In the genomic region with DNA sequence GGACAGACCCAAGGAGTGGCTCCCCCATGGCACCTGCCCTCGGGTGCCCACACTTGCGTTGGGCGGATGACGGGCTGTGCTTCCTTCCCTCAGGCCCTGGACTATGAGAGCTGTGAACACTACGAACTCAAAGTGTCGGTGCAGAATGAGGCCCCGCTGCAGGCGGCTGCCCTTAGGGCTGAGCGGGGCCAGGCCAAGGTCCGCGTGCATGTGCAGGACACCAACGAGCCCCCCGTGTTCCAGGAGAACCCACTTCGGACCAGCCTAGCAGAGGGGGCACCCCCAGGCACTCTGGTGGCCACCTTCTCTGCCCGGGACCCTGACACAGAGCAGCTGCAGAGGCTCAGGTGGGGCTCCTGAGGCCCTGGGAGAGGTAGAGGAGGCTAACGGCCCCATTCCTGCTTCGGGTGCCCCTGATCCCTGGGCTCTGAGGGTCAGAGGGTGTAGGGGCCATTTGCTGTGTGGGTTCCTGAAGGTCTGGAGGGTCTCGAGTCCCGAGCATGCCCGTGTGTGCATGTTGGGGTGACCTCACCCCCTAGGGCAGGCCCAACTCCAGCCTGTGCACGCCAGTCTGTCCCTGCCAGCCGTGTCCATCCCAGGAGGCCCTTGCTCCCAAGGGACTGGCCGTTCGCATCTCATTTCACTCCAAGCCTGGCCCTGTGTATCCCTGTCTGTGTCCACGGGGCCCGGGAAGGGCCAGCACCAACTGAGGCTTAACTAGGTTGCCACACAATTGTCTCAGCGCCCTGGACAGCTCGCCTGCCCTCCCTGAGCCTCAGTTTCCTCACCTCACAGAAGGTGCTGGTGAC, we compare ENCODE assay signal across 19 cellular contexts. TPM values are rescaled to one million over a fixed set of nuclear protein-coding genes. Genes with fewer than 3 reads are reported as not detected.
A peak's percentile ranks its signal among the peaks of the same experiment; 100 is the strongest.
DNase-seq lines count a peak whose midpoint lies in the region; ATAC-seq, FAIRE-seq and TF ChIP-seq lines count a peak whose summit lies in the region.
"Had no signal": no experiment of that assay in that cellular context is flagged by ENCODE, and none has a peak within 500 bp of the region (broad histone marks: within the 10 kb centered on the region; RNA-seq: fewer than 3 reads in every experiment).

No MANE protein-coding gene starts in this region.

- 60 to 69% (median 66%) methylated on average over 23 to 28 of the region's 28 CpGs for WGBS in heart left ventricle, 4 donors
- WGBS in GM12878 (ENCODE audit: insufficient coverage, insufficient replicate concordance, low lambda C conversion rate, missing lambda C conversion rate): 57% methylated on average over 26 of the region's 28 CpGs

- no peaks in the 10 kb centered on the region for H3K9me3 Mint-ChIP-seq in mesothelial cell of epicardium
- H3K9me3 Mint-ChIP-seq in natural killer cell treated with Interleukin-12 subunit alpha and Interleukin-12 subunit beta and Interleukin-15 and Interleukin-18, amount 100 ng/mL, for 72 hours: no peaks in the 10 kb centered on the region

- no peak for TF ChIP-seq EP300 in GM12878 (IDR thresholded peaks at IDR 0.05; ENCODE audit: borderline replicate concordance in 1 of 2, control insufficient read depth in 1 of 2, low read depth in 2 of 2, low read length in 2 of 2)

- H3K36me3 ChIP-seq in heart left ventricle (no peaks in the 10 kb centered on the region), GM12878 (ENCODE audit: control insufficient read depth in 2 of 2, insufficient read depth in 2 of 2, low read length in 1 of 2) (no peaks in the 10 kb centered on the region)

- H3K27ac ChIP-seq in heart left ventricle: no peak overlapping the region
- no peak overlapping the region for H3K27ac ChIP-seq in GM12878 (ENCODE audit: control insufficient read depth, insufficient read depth)
- H3K27ac ChIP-seq: epithelial cell of prostate, testis had no signal

- peaks cover 18% of the 10 kb centered on the region for H3K27me3 Mint-ChIP-seq in mesothelial cell of epicardium (ENCODE audit: low read depth)
- no peaks in the 10 kb centered on the region for H3K27me3 Mint-ChIP-seq in natural killer cell treated with Interleukin-12 subunit alpha and Interleukin-12 subunit beta and Interleukin-15 and Interleukin-18, amount 100 ng/mL, for 72 hours

- H3K4me1 ChIP-seq in heart left ventricle (peaks cover 0 to 13% (median 7%) of the 10 kb centered on the region in 12 donors), GM12878 (ENCODE audit: control insufficient read depth, insufficient read depth, low read length) (no peaks in the 10 kb centered on the region)
- H3K4me1 ChIP-seq: testis had no signal

- peak in 4 of 5 donors; percentile 13 to 58 (median 22) for DNase-seq in heart left ventricle
- DNase-seq in left ventricle myocardium superior: no peak
- DNase-seq in GM12878 (ENCODE audit: low read depth, low spot score): no peak
- DNase-seq in mesothelial cell of epicardium (ENCODE audit: low spot score in 2 of 2, unreplicated experiment in 2 of 2): peak in 1 of 2 experiments; percentile 39
- no peak for DNase-seq in stimulated activated CD4-positive, alpha-beta T cell treated with anti-CD3 and anti-CD28 coated beads, Interleukin-15, amount 100 ng/mL, for 24 hours
- no peak for DNase-seq in NCI-H2029 treated with DMSO at 0.1 percent for 48 hours (lab: John Stamatoyannopoulos, UW)
- no peak for DNase-seq in natural killer cell treated with Interleukin-12 subunit alpha and Interleukin-12 subunit beta and Interleukin-15 and Interleukin-18, amount 100 ng/mL, for 72 hours (ENCODE audit: low spot score)
- DNase-seq: activated CD4-positive, alpha-beta T cell treated with anti-CD3 and anti-CD28 coated beads, Interleukin-2, amount 50 U/mL, for 1 hour; activated T-cell treated with anti-CD3 and anti-CD28 coated beads for 4 hours; Caco-2; EL; foreskin fibroblast; Kasumi-1; kidney glomerular epithelial cell; NCI-H1105 treated with DMSO at 0.1 percent for 48 hours; NCI-H510A treated with DMSO at 0.1 percent for 48 hours; testis had no signal

- POLR2A ChIA-PET in GM12878 (lab: Charles Lee): no interaction called here

- H3K4me2 ChIP-seq in GM12878 (ENCODE audit: control insufficient read depth, insufficient read depth): no peak overlapping the region

- SMC1A ChIA-PET in GM12878 (lab: Charles Lee; ENCODE audit: uncharacterized antibody, unreplicated experiment): no interaction called here

- CTCF ChIA-PET in GM12878 (lab: Yijun Ruan, JAX): no interaction called here

- H3K9me3 ChIP-seq in heart left ventricle (no peaks in the 10 kb centered on the region), GM12878 (replicated peaks; ENCODE audit: control insufficient read depth, insufficient read depth, low read length) (no peaks in the 10 kb centered on the region)
- H3K9me3 ChIP-seq: Caco-2, testis had no signal

- H3K27me3 ChIP-seq in heart left ventricle: peaks cover 0 to 3% (median 0%) of the 10 kb centered on the region in 9 donors
- H3K27me3 ChIP-seq in GM12878 (replicated peaks in 1 of 2; ENCODE audit: control insufficient read depth in 2 of 2, insufficient read depth in 2 of 2, low read length in 1 of 2): no peaks in the 10 kb centered on the region
- H3K27me3 ChIP-seq: testis had no signal

- H2AFZ ChIP-seq in GM12878 (ENCODE audit: control insufficient read depth, low read depth, low read length): no peak overlapping the region

- TF ChIP-seq POLR2A in heart left ventricle (IDR thresholded peaks at IDR 0.05) (no peak), GM12878 (IDR thresholded peaks at IDR 0.05; ENCODE audit: low read depth, low read length) (no peak)

- H3K36me3 Mint-ChIP-seq in mesothelial cell of epicardium: no peaks in the 10 kb centered on the region
- H3K36me3 Mint-ChIP-seq in natural killer cell treated with Interleukin-12 subunit alpha and Interleukin-12 subunit beta and Interleukin-15 and Interleukin-18, amount 100 ng/mL, for 72 hours: no peaks in the 10 kb centered on the region

- no peak overlapping the region for H3K27ac Mint-ChIP-seq in mesothelial cell of epicardium
- no peak overlapping the region for H3K27ac Mint-ChIP-seq in natural killer cell treated with Interleukin-12 subunit alpha and Interleukin-12 subunit beta and Interleukin-15 and Interleukin-18, amount 100 ng/mL, for 72 hours

- H3K79me2 ChIP-seq in GM12878 (ENCODE audit: control insufficient read depth, insufficient read depth, low read length): no peaks in the 10 kb centered on the region

- no peak for TF ChIP-seq CTCF in heart left ventricle (IDR thresholded peaks at IDR 0.05)
- TF ChIP-seq CTCF in GM12878 (IDR thresholded peaks at IDR 0.05 in 2 of 3, conservative IDR thresholded peaks at IDR 0.05 in 1 of 3; ENCODE audit: control insufficient read depth in 2 of 3, extremely low read depth in 1 of 3, insufficient read depth in 1 of 3, low read depth in 3 of 3, low read length in 3 of 3): no peak
- no peak for TF ChIP-seq CTCF in mesothelial cell of epicardium (IDR thresholded peaks at IDR 0.05; ENCODE audit: unreplicated experiment)

- no peak for FAIRE-seq in GM12878 (lab: Jason Lieb, UNC)

- H3K4me3 Mint-ChIP-seq in mesothelial cell of epicardium: peak overlapping the region; percentile 37
- H3K4me3 Mint-ChIP-seq in natural killer cell treated with Interleukin-12 subunit alpha and Interleukin-12 subunit beta and Interleukin-15 and Interleukin-18, amount 100 ng/mL, for 72 hours: no peak overlapping the region

- BruUV-seq in GM12878 (replicated peaks; lab: Mats Ljungman, UMichigan): no TSS peak

- no peak overlapping the region for H3K4me3 ChIP-seq in heart left ventricle
- no peak overlapping the region for H3K4me3 ChIP-seq in GM12878
- H3K4me3 ChIP-seq: testis had no signal

- no peak overlapping the region for H3K9ac ChIP-seq in GM12878 (ENCODE audit: control insufficient read depth, insufficient read depth, low read length)

- intact Hi-C loops in heart left ventricle (cut with DNase I) (loop anchor here in 1 of 10 donors (10.0 kb wide), 1 partner anchor 376 kb away; the partner anchor contains the start of gene APRT), left ventricle myocardium superior (cut with micrococcal nuclease) (no loop called here), GM12878 (cut with micrococcal nuclease; ENCODE audit: unreplicated experiment) (no loop called here)

- in situ Hi-C loops in GM12878 (cut with MboI): no loop called here

- ATAC-seq in heart left ventricle: no peak
- ATAC-seq in left ventricle myocardium superior: no peak
- no peak for ATAC-seq in GM12878
- ATAC-seq in natural killer cell treated with Interleukin-12 subunit alpha and Interleukin-12 subunit beta and Interleukin-15 and Interleukin-18, amount 100 ng/mL, for 72 hours: no peak

- H3K4me1 Mint-ChIP-seq in mesothelial cell of epicardium: no peaks in the 10 kb centered on the region
- no peaks in the 10 kb centered on the region for H3K4me1 Mint-ChIP-seq in natural killer cell treated with Interleukin-12 subunit alpha and Interleukin-12 subunit beta and Interleukin-15 and Interleukin-18, amount 100 ng/mL, for 72 hours (ENCODE audit: low read depth in 2 of 2)

- RAD21 ChIA-PET in GM12878 (lab: Charles Lee; ENCODE audit: unreplicated experiment): no interaction called here

- H4K20me1 ChIP-seq in GM12878 (ENCODE audit: control insufficient read depth, insufficient read depth): no peaks in the 10 kb centered on the region

- no peak for TF ChIP-seq RAD21 in GM12878 (IDR thresholded peaks at IDR 0.05; ENCODE audit: insufficient read depth, low read depth, low read length)

RNA-seq across cellular contexts. Expression of gene SLC22A31, which starts 10.0 kb away (rescaled TPM):
- total RNA-seq in heart left ventricle: not detected
- polyA plus RNA-seq in heart left ventricle: under 1 TPM in 1 of 2 donors, not detected in 1; 0.07 TPM
- total RNA-seq in left ventricle myocardium superior: not detected
- total RNA-seq in GM12878 (2013; cell fraction: nucleolus; rRNA removed): not detected in 2 replicates
- not detected in 2 replicates for total RNA-seq in GM12878 (2014; rRNA removed)
- total RNA-seq in GM12878 (2014; rRNA removed; fragmentation: Illumina TruSeq; extraction: Trizol): not detected in 2 replicates
- 0.19 TPM in 1 of 2 replicates, not detected in the other for total RNA-seq in GM12878 (2021)
- polyA plus RNA-seq in GM12878 (2011; ENCODE audit: low read depth): not detected
- polyA plus RNA-seq in GM12878 (2011; rRNA removed): 0.20 and 0.23 TPM in 2 replicates
- 0.75 and 0.94 TPM in 2 replicates for polyA plus RNA-seq in GM12878 (2011; cell fraction: cytosol; rRNA removed)
- polyA plus RNA-seq in GM12878 (2011; cell fraction: nucleus; rRNA removed): 12.2 and 13.6 TPM in 2 replicates
- not detected in 2 replicates for polyA plus RNA-seq in GM12878 (2012)
- not detected in 2 replicates for polyA plus RNA-seq in GM12878 (2014; fragmentation: Illumina TruSeq; extraction: Trizol)
- polyA plus RNA-seq in GM12878 (2014; fragmentation: Nextera tagmentation; extraction: Ambion mirVana): not detected
- 0.24 and 0.27 TPM in 2 replicates for polyA plus RNA-seq in GM12878 (2014; rRNA removed)
- polyA plus RNA-seq in GM12878 (2016; fragmentation: Nextera tagmentation; extraction: Ambion mirVana): under 1 TPM in 1 of 2 experiments, not detected in 1; 0.13 TPM
- 0.52 TPM in 1 of 2 replicates, not detected in the other for polyA minus RNA-seq in GM12878 (2011; rRNA and poly(A)+ RNA removed)
- not detected in 2 replicates for polyA minus RNA-seq in GM12878 (2011; cell fraction: cytosol; rRNA and poly(A)+ RNA removed)
- 0.96 TPM in 1 of 2 replicates, not detected in the other for polyA minus RNA-seq in GM12878 (2011; cell fraction: nucleus; rRNA and poly(A)+ RNA removed)
- total RNA-seq in mesothelial cell of epicardium: 1.1 to 1.7 TPM (median 1.1 TPM) in 3 replicates
- 1 to 10 TPM in 1 of 2 donors, under 1 TPM in 1; 0.53 to 1.2 TPM for total RNA-seq in natural killer cell treated with Interleukin-12 subunit alpha and Interleukin-12 subunit beta and Interleukin-15 and Interleukin-18, amount 100 ng/mL, for 72 hours
- total RNA-seq: HT1080 had no signal

RNA-seq across cellular contexts. Expression of gene CDH15, which starts 18.8 kb away (rescaled TPM):
- under 1 TPM in 2 of 9 donors, not detected in 7; 0.16 to 0.32 TPM for total RNA-seq in heart left ventricle
- under 1 TPM in 1 of 2 donors, not detected in 1; 0.18 TPM for polyA plus RNA-seq in heart left ventricle
- total RNA-seq in left ventricle myocardium superior: not detected
- total RNA-seq in GM12878 (2013; cell fraction: nucleolus; rRNA removed): not detected in 2 replicates
- total RNA-seq in GM12878 (2014; rRNA removed): 0.06 TPM in 1 of 2 replicates, not detected in the other
- total RNA-seq in GM12878 (2014; rRNA removed; fragmentation: Illumina TruSeq; extraction: Trizol): not detected in 2 replicates
- not detected in 2 replicates for total RNA-seq in GM12878 (2021)
- not detected for polyA plus RNA-seq in GM12878 (2011; ENCODE audit: low read depth)
- not detected in 2 replicates for polyA plus RNA-seq in GM12878 (2011; rRNA removed)
- polyA plus RNA-seq in GM12878 (2011; cell fraction: cytosol; rRNA removed): not detected in 2 replicates
- polyA plus RNA-seq in GM12878 (2011; cell fraction: nucleus; rRNA removed): not detected in 2 replicates
- polyA plus RNA-seq in GM12878 (2012): 0.20 TPM in 1 of 2 replicates, not detected in the other
- polyA plus RNA-seq in GM12878 (2014; fragmentation: Illumina TruSeq; extraction: Trizol): not detected in 2 replicates
- polyA plus RNA-seq in GM12878 (2014; fragmentation: Nextera tagmentation; extraction: Ambion mirVana): under 1 TPM in 1 of 2 experiments, not detected in 1; 0.02 TPM
- 0.05 TPM in 1 of 2 replicates, not detected in the other for polyA plus RNA-seq in GM12878 (2014; rRNA removed)
- not detected for polyA plus RNA-seq in GM12878 (2016; fragmentation: Nextera tagmentation; extraction: Ambion mirVana)
- polyA minus RNA-seq in GM12878 (2011; rRNA and poly(A)+ RNA removed): not detected in 2 replicates
- not detected in 2 replicates for polyA minus RNA-seq in GM12878 (2011; cell fraction: cytosol; rRNA and poly(A)+ RNA removed)
- polyA minus RNA-seq in GM12878 (2011; cell fraction: nucleus; rRNA and poly(A)+ RNA removed): not detected in 2 replicates
- 0.18 to 0.24 TPM (median 0.20 TPM) in 3 replicates for total RNA-seq in mesothelial cell of epicardium
- total RNA-seq in natural killer cell treated with Interleukin-12 subunit alpha and Interleukin-12 subunit beta and Interleukin-15 and Interleukin-18, amount 100 ng/mL, for 72 hours: not detected
- total RNA-seq: Caco-2, HT1080 had no signal

RNA-seq across cellular contexts. Expression of gene ZNF778, which starts 27.1 kb away (rescaled TPM):
- total RNA-seq in heart left ventricle: 10 to 100 TPM in 4 of 9 donors, 1 to 10 TPM in 5; 6.9 to 14.6 (median 9.9) TPM
- 1 to 10 TPM; 1.6 to 5.4 TPM for polyA plus RNA-seq in heart left ventricle
- total RNA-seq in left ventricle myocardium superior: 8.1 TPM
- 15.8 and 17.3 TPM in 2 replicates for total RNA-seq in GM12878 (2013; cell fraction: nucleolus; rRNA removed)
- 3.3 and 6.5 TPM in 2 replicates for total RNA-seq in GM12878 (2014; rRNA removed)
- total RNA-seq in GM12878 (2014; rRNA removed; fragmentation: Illumina TruSeq; extraction: Trizol): 3.5 and 3.6 TPM in 2 replicates
- total RNA-seq in GM12878 (2021): 6.4 and 9.7 TPM in 2 replicates
- polyA plus RNA-seq in GM12878 (2011; ENCODE audit: low read depth): 2.2 TPM
- polyA plus RNA-seq in GM12878 (2011; rRNA removed): 3.8 and 4.4 TPM in 2 replicates
- 2.8 and 3.8 TPM in 2 replicates for polyA plus RNA-seq in GM12878 (2011; cell fraction: cytosol; rRNA removed)
- polyA plus RNA-seq in GM12878 (2011; cell fraction: nucleus; rRNA removed): 6.7 and 8.5 TPM in 2 replicates
- 2.4 and 5.4 TPM in 2 replicates for polyA plus RNA-seq in GM12878 (2012)
- polyA plus RNA-seq in GM12878 (2014; fragmentation: Illumina TruSeq; extraction: Trizol): 4.3 and 4.6 TPM in 2 replicates
- under 1 TPM; 0.20 to 0.40 TPM for polyA plus RNA-seq in GM12878 (2014; fragmentation: Nextera tagmentation; extraction: Ambion mirVana)
- polyA plus RNA-seq in GM12878 (2014; rRNA removed): 4.2 and 5.9 TPM in 2 replicates
- polyA plus RNA-seq in GM12878 (2016; fragmentation: Nextera tagmentation; extraction: Ambion mirVana): 1 to 10 TPM; 2.3 to 3.8 TPM
- 6.1 and 8.8 TPM in 2 replicates for polyA minus RNA-seq in GM12878 (2011; rRNA and poly(A)+ RNA removed)
- 1.3 and 3.7 TPM in 2 replicates for polyA minus RNA-seq in GM12878 (2011; cell fraction: cytosol; rRNA and poly(A)+ RNA removed)
- 5.7 and 8.7 TPM in 2 replicates for polyA minus RNA-seq in GM12878 (2011; cell fraction: nucleus; rRNA and poly(A)+ RNA removed)
- 8.9 to 12.5 TPM (median 10.4 TPM) in 3 replicates for total RNA-seq in mesothelial cell of epicardium
- total RNA-seq in natural killer cell treated with Interleukin-12 subunit alpha and Interleukin-12 subunit beta and Interleukin-15 and Interleukin-18, amount 100 ng/mL, for 72 hours: 10 to 100 TPM in 1 of 2 donors, 1 to 10 TPM in 1; 7.5 to 23.3 TPM

Comparison
In these comparisons a context has a peak if more than half of its experiments do, and no peak if none do; other contexts are left out.
1. DNase-seq: peak in heart left ventricle (4 of 5); none in left ventricle myocardium superior (single experiment), GM12878 (single experiment), stimulated activated CD4-positive, alpha-beta T cell treated with anti-CD3 and anti-CD28 coated beads, Interleukin-15, amount 100 ng/mL, for 24 hours (single experiment), NCI-H2029 treated with DMSO at 0.1 percent for 48 hours (single experiment) and natural killer cell treated with Interleukin-12 subunit alpha and Interleukin-12 subunit beta and Interleukin-15 and Interleukin-18, amount 100 ng/mL, for 72 hours (single experiment).